ENCODE assay signal across 2 cellular contexts in the genomic region with DNA sequence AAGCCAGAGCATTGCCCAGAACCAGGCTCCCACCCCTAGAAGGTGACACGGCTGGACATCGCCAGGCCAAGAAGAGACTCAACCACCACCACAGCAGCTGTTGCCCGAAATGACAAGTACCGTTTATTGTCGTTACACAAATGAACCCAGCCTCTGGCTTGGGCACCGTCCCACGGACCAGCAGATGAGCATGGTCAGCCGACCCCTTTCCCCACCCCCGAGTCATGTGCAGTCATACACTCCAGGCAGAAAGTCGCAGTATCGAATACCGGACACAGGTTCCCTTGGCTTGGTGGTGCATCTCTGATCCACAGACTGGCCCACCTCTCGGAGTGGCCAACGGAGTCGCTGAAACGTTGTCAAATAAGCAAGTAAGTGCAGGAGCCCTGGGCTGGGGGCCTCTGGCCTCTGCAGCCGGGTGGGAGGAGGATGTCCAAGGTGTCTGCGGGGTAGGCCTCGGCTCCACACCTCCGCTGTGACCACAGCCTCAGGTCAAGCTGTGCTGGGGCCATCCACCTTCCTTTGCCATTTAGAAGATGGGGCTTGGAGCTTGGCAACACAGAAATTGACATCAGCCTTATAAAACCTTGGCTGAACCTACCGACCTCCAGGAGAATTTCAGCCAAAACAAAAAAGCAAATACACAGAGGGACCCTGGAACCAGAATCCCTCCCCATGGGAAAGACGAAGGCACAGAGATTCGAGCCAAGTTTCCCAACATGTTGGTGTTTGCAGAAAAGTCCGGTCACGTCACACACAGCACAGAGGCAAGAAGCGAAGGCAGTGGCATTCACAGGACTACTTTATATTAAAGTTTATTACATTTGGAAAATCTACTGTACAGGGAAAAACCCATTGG.
TF ChIP-seq lines count a peak whose summit lies in the region.

No MANE protein-coding gene starts in this region.

TF ChIP-seq in H1, 55 proteins besides CTCF, POLR2A, EP300 and RAD21:
- TF ChIP-seq RFX5 (IDR thresholded peaks at IDR 0.05; ENCODE audit: borderline replicate concordance, low read depth, low read length) (no peak), SAP30 (IDR thresholded peaks at IDR 0.05; ENCODE audit: insufficient read depth, insufficient replicate concordance, low read length) (no peak), TAF7 (optimal IDR thresholded peaks at IDR 0.05; ENCODE audit: borderline replicate concordance, low read depth, low read length) (no peak), CHD1 (IDR thresholded peaks at IDR 0.05; ENCODE audit: low read depth, low read length) (no peak), ATF3 (IDR thresholded peaks at IDR 0.05; ENCODE audit: insufficient read depth, low read depth, low read length) (no peak), TAF1 (IDR thresholded peaks at IDR 0.05; ENCODE audit: low read depth, low read length) (no peak), E2F6 (IDR thresholded peaks at IDR 0.05) (no peak), RBBP5 (IDR thresholded peaks at IDR 0.05; ENCODE audit: borderline replicate concordance, low read depth, low read length) (no peak), BCL11A (IDR thresholded peaks at IDR 0.05; ENCODE audit: low read depth in 2 of 2, low read length in 2 of 2) (no peak), SRF (IDR thresholded peaks at IDR 0.05; ENCODE audit: low read depth, low read length) (no peak), GABPA (IDR thresholded peaks at IDR 0.05; ENCODE audit: borderline replicate concordance, insufficient read depth, low read length) (no peak), HDAC2 (IDR thresholded peaks at IDR 0.05; ENCODE audit: borderline replicate concordance in 1 of 2, low read depth in 2 of 2, low read length in 2 of 2) (no peak), CTBP2 (IDR thresholded peaks at IDR 0.05; ENCODE audit: borderline replicate concordance, insufficient read depth, insufficient read length, low read length) (no peak), GTF2F1 (IDR thresholded peaks at IDR 0.05; ENCODE audit: borderline replicate concordance, low read depth, low read length) (no peak), POLR2AphosphoS5 (IDR thresholded peaks at IDR 0.05; ENCODE audit: low read depth, low read length) (no peak; the same call in 1 of the 2 replicates)
TF ChIP-seq in H1: peak in this region for 0.

TF ChIP-seq in liver, 16 proteins besides CTCF, POLR2A, EP300 and RAD21:
- no peak for TF ChIP-seq TAF1 (conservative IDR thresholded peaks at IDR 0.05)
- TF ChIP-seq, protein P1, sequence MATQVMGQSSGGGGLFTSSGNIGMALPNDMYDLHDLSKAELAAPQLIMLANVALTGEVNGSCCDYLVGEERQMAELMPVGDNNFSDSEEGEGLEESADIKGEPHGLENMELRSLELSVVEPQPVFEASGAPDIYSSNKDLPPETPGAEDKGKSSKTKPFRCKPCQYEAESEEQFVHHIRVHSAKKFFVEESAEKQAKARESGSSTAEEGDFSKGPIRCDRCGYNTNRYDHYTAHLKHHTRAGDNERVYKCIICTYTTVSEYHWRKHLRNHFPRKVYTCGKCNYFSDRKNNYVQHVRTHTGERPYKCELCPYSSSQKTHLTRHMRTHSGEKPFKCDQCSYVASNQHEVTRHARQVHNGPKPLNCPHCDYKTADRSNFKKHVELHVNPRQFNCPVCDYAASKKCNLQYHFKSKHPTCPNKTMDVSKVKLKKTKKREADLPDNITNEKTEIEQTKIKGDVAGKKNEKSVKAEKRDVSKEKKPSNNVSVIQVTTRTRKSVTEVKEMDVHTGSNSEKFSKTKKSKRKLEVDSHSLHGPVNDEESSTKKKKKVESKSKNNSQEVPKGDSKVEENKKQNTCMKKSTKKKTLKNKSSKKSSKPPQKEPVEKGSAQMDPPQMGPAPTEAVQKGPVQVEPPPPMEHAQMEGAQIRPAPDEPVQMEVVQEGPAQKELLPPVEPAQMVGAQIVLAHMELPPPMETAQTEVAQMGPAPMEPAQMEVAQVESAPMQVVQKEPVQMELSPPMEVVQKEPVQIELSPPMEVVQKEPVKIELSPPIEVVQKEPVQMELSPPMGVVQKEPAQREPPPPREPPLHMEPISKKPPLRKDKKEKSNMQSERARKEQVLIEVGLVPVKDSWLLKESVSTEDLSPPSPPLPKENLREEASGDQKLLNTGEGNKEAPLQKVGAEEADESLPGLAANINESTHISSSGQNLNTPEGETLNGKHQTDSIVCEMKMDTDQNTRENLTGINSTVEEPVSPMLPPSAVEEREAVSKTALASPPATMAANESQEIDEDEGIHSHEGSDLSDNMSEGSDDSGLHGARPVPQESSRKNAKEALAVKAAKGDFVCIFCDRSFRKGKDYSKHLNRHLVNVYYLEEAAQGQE (IDR thresholded peaks at IDR 0.05), result peak; percentile 49
- TF ChIP-seq ATF3 (IDR thresholded peaks at IDR 0.05), result no peak
- TF ChIP-seq, protein P2, sequence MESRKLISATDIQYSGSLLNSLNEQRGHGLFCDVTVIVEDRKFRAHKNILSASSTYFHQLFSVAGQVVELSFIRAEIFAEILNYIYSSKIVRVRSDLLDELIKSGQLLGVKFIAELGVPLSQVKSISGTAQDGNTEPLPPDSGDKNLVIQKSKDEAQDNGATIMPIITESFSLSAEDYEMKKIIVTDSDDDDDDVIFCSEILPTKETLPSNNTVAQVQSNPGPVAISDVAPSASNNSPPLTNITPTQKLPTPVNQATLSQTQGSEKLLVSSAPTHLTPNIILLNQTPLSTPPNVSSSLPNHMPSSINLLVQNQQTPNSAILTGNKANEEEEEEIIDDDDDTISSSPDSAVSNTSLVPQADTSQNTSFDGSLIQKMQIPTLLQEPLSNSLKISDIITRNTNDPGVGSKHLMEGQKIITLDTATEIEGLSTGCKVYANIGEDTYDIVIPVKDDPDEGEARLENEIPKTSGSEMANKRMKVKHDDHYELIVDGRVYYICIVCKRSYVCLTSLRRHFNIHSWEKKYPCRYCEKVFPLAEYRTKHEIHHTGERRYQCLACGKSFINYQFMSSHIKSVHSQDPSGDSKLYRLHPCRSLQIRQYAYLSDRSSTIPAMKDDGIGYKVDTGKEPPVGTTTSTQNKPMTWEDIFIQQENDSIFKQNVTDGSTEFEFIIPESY (IDR thresholded peaks at IDR 0.05), result peak; percentile 55
- TF ChIP-seq EGR1 (IDR thresholded peaks at IDR 0.05; ENCODE audit: low read depth in 2 of 2), result no peak
- TF ChIP-seq FOXA1 (IDR thresholded peaks at IDR 0.05), result peak; percentile 13
- TF ChIP-seq HNF4G (IDR thresholded peaks at IDR 0.05), result no peak
- peak; percentile 62 to 87 for TF ChIP-seq RXRA (IDR thresholded peaks at IDR 0.05)
- TF ChIP-seq FOXA2 (IDR thresholded peaks at IDR 0.05), result no peak
- no peak for TF ChIP-seq YY1 (IDR thresholded peaks at IDR 0.05)
- TF ChIP-seq MAX (IDR thresholded peaks at IDR 0.05), result peak; percentile 4
- peak; percentile 65 to 73 for TF ChIP-seq HNF4A (conservative IDR thresholded peaks at IDR 0.05)
- no peak for TF ChIP-seq GABPA (IDR thresholded peaks at IDR 0.05 in 1 of 2, conservative IDR thresholded peaks at IDR 0.05 in 1 of 2)
- TF ChIP-seq JUND (IDR thresholded peaks at IDR 0.05), result peak in 1 of 2 donors; percentile 64
- TF ChIP-seq SP1 (IDR thresholded peaks at IDR 0.05), result peak; percentile 60
- no peak for TF ChIP-seq NR2F2 (IDR thresholded peaks at IDR 0.05)
TF ChIP-seq in liver: peak in this region for 8.
